ENCODE assay signal across 18 cellular contexts in the genomic region with DNA sequence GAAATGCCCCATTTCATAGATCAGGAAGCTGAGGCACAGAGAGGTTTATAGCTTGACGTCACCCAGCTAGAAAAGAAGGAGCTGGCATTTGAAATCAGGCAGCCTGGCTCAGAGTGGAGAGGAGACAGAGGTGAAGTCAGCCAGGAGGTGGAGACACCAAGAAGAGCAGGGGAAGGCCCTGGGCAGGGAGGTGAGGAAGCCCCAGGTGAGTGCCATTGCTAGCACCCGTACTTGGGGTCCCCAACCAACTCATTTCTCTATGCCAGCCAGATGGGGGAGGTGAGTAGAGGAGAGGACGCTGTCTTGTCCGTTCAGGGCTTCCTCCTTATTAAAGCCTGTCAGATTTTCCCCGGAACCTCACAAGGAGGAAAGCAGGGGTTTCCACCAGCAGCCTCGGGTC.
DNase-seq lines count a peak whose midpoint lies in the region; ATAC-seq and TF ChIP-seq lines count a peak whose summit lies in the region.
"Had no signal": no experiment of that assay in that cellular context is flagged by ENCODE, and none has a peak within 500 bp of the region (broad histone marks: within the 10 kb centered on the region; RNA-seq: fewer than 3 reads in every experiment).

No MANE protein-coding gene starts in this region.

- CTCF ChIA-PET in Panc1 (lab: Charles Lee): no interaction called here

- POLR2A ChIA-PET in Panc1 (lab: Charles Lee): no interaction called here

- H2BK12ac ChIP-seq in neuronal stem cell (ENCODE audit: low read length): no peak overlapping the region

- H3K79me1 ChIP-seq in neuronal stem cell (ENCODE audit: low read depth, low read length): no peaks in the 10 kb centered on the region

- no peak overlapping the region for H3K14ac ChIP-seq in neuronal stem cell (ENCODE audit: low read length)

- H4K8ac ChIP-seq in neuronal stem cell (ENCODE audit: low read depth, low read length): no peak overlapping the region

- H2BK15ac ChIP-seq in neuronal stem cell (ENCODE audit: low read length): no peak overlapping the region

- H4K20me1 ChIP-seq in BLaER1 treated with 17β-estradiol and CSF1 and Interleukin-3, amounts not matched to agents 10 nM and 100 nM: peaks cover 0 to 29% (median 6%) of the 10 kb centered on the region in 11 experiments; a peak in 9 of 22 replicates

- H4K91ac ChIP-seq in neuronal stem cell (ENCODE audit: low read depth, low read length, poor library complexity): no peak overlapping the region

- H3K36me3 ChIP-seq in BLaER1 treated with 17β-estradiol and CSF1 and Interleukin-3, amounts not matched to agents 10 nM and 100 nM: no peaks in the 10 kb centered on the region
- H3K36me3 ChIP-seq in Panc1 (ENCODE audit: control insufficient read depth, insufficient read depth, low read length) (no peaks in the 10 kb centered on the region), neuronal stem cell (replicated peaks in 1 of 2; ENCODE audit: control insufficient read depth in 2 of 2, insufficient read depth in 2 of 2, low read length in 2 of 2) (no peaks in the 10 kb centered on the region)
- H3K36me3 ChIP-seq: pancreas had no signal

- no peak overlapping the region for H3K27ac ChIP-seq in BLaER1 treated with 17β-estradiol and CSF1 and Interleukin-3, amounts not matched to agents 10 nM and 100 nM
- H3K27ac ChIP-seq in Panc1 (ENCODE audit: low read length) (peak overlapping the region; percentile 34; the same call in 1 of the 2 replicates), neuronal stem cell (replicated peaks; ENCODE audit: low read length) (no peak overlapping the region)
- H3K27ac ChIP-seq: coronary artery, pancreas had no signal

- in situ Hi-C loops in Panc1 (cut with HindIII; ENCODE audit: low pct_unique_long_range_greater_than_20kb, low sequenced_read_pairs): no loop called here

- H3K9ac ChIP-seq in BLaER1 treated with 17β-estradiol and CSF1 and Interleukin-3, amounts not matched to agents 10 nM and 100 nM: no peak overlapping the region; a peak in 1 of 22 replicates
- H3K9ac ChIP-seq in neuronal stem cell (ENCODE audit: low read depth, low read length, poor library complexity): no peak overlapping the region

- no peak overlapping the region for H3K4ac ChIP-seq in neuronal stem cell (ENCODE audit: low read length)

- peaks cover 66 to 89% (median 82%) of the 10 kb centered on the region in 10 experiments for H3K4me1 ChIP-seq in BLaER1 treated with 17β-estradiol and CSF1 and Interleukin-3, amounts not matched to agents 10 nM and 100 nM
- H3K4me1 ChIP-seq in Panc1 (ENCODE audit: control insufficient read depth, insufficient read depth, low read length) (peaks cover 14% of the 10 kb centered on the region), neuronal stem cell (ENCODE audit: control insufficient read depth in 2 of 2, insufficient read depth in 1 of 2, low read depth in 1 of 2, low read length in 2 of 2) (peaks cover 6 to 15% of the 10 kb centered on the region in 2 donors)
- H3K4me1 ChIP-seq: pancreas had no signal

- intact Hi-C loops in Panc1 (cut with micrococcal nuclease; ENCODE audit: unreplicated experiment): no loop called here

- no CpG with 5 or more reads among the region's 6 CpGs for WGBS in neuronal stem cell (ENCODE audit: extremely low coverage in 2 of 2, insufficient read length in 2 of 2, insufficient replicate concordance in 1 of 2), 2 donors

- H2BK5ac ChIP-seq in neuronal stem cell (ENCODE audit: low read length): peak overlapping the region; percentile 67

- H3K23ac ChIP-seq in neuronal stem cell (ENCODE audit: low read depth, low read length, poor library complexity): no peak overlapping the region

- peaks cover 0 to 40% (median 6%) of the 10 kb centered on the region in 11 experiments; a peak in 12 of 22 replicates for H3K27me3 ChIP-seq in BLaER1 treated with 17β-estradiol and CSF1 and Interleukin-3, amounts not matched to agents 10 nM and 100 nM
- H3K27me3 ChIP-seq in Panc1 (ENCODE audit: control insufficient read depth, insufficient read depth, low read length) (no peaks in the 10 kb centered on the region), neuronal stem cell (ENCODE audit: control insufficient read depth in 3 of 3, insufficient read depth in 3 of 3, low read depth in 1 of 3, low read length in 3 of 3) (no peaks in the 10 kb centered on the region)
- H3K27me3 ChIP-seq: pancreas had no signal

- H3K4me2 ChIP-seq in BLaER1 treated with 17β-estradiol and CSF1 and Interleukin-3, amounts not matched to agents 10 nM and 100 nM: peak overlapping the region in 8 of 11 experiments; percentile 64 to 95 (median 85); a peak in 13 of 22 replicates
- no peak overlapping the region for H3K4me2 ChIP-seq in neuronal stem cell (ENCODE audit: insufficient read depth, low read length, poor library complexity, severe bottlenecking)

- H2AFZ ChIP-seq in neuronal stem cell (ENCODE audit: low read length): no peak overlapping the region

- ATAC-seq in Panc1 (no peak), HG02759 (IDR thresholded peaks at IDR 0.05; ENCODE audit: unreplicated experiment) (no peak)
- ATAC-seq: pancreas had no signal

- no peak overlapping the region for H3K18ac ChIP-seq in neuronal stem cell (ENCODE audit: low read length)

- peak overlapping the region; percentile 72 for H2AK5ac ChIP-seq in neuronal stem cell (ENCODE audit: low read depth, low read length)

- no peak overlapping the region for H2BK120ac ChIP-seq in neuronal stem cell (ENCODE audit: low read depth, low read length)

- BruUV-seq in Panc1 (replicated peaks; lab: Mats Ljungman, UMichigan): no TSS peak

- TF ChIP-seq CTCF in GM10266 (IDR thresholded peaks at IDR 0.05; ENCODE audit: control insufficient read depth, insufficient read depth, low read depth, missing control alignments) (peak; percentile 14), Panc1 (IDR thresholded peaks at IDR 0.05) (no peak)

- H3K4me3 ChIP-seq in BLaER1 treated with 17β-estradiol and CSF1 and Interleukin-3, amounts not matched to agents 10 nM and 100 nM: no peak overlapping the region
- H3K4me3 ChIP-seq in Panc1 (ENCODE audit: low read depth in 2 of 2, low read length in 2 of 2): no peak overlapping the region
- H3K4me3 ChIP-seq in neuronal stem cell (ENCODE audit: low read length in 2 of 2): no peak overlapping the region
- H3K4me3 ChIP-seq: coronary artery, pancreas had no signal

- no peak for DNase-seq in GM10266 (ENCODE audit: extremely low spot score)
- no peak for DNase-seq in Panc1 (ENCODE audit: low read depth, low spot score)
- no peak for DNase-seq in neuronal stem cell (ENCODE audit: low spot score)
- no peak for DNase-seq in NCI-H2196 (lab: John Stamatoyannopoulos, UW; ENCODE audit: unreplicated experiment)
- DNase-seq in ureter (ENCODE audit: low spot score): no peak
- DNase-seq: activated CD4-positive, CD25-positive, alpha-beta regulatory T cell treated with anti-CD3 and anti-CD28 coated beads, Interleukin-2, amount 50 U/mL, for 72 hours; activated T-cell treated with anti-CD3 and anti-CD28 coated beads, Interleukin-2, amount 50 U/mL, for 24 hours; effector memory CD4-positive, alpha-beta T cell; erythroblast; H9; NCI-H1092 treated with DMSO at 0.1 percent for 48 hours; NCI-H187 treated with DMSO at 0.1 percent for 48 hours; NCI-H526; stimulated activated CD4-positive, alpha-beta T cell treated with anti-CD3 and anti-CD28 coated beads, Interleukin-2, amount 100 ng/mL, for 48 hours had no signal

- no peaks in the 10 kb centered on the region for H3K9me3 ChIP-seq in BLaER1 treated with 17β-estradiol and CSF1 and Interleukin-3, amounts not matched to agents 10 nM and 100 nM (replicated peaks in 1 of 11)
- H3K9me3 ChIP-seq in Panc1 (ENCODE audit: control insufficient read depth, insufficient read depth, low read depth, low read length) (no peaks in the 10 kb centered on the region), neuronal stem cell (replicated peaks in 1 of 2; ENCODE audit: control insufficient read depth in 2 of 2, insufficient read depth in 1 of 2, low read depth in 1 of 2, low read length in 2 of 2) (no peaks in the 10 kb centered on the region)
- H3K9me3 ChIP-seq: pancreas had no signal
